Comparison of ENCODE assay signal across 8 cellular contexts in the genomic region with DNA sequence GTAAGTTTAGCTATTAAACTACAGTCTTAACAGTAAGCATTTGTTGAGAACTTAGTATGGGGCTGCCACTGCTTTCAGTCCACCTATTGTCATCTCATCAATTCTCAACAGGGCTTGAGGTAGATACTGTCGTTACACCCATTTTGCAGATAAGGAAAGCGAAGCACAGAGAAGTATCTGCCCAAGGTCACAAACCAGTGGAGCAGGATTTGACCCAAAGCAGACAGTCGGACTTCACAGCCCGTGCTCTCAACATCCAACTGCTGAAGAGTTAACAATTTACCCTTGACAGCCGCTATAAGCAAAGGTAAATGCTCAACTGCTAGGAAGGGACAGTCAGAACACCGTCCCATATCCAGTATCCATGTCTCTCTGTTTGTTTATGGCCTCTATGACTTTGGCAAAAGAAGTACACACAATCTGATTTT. TPM values are rescaled to one million over a fixed set of nuclear protein-coding genes. Genes with fewer than 3 reads are reported as not detected.
A peak's percentile ranks its signal among the peaks of the same experiment; 100 is the strongest.
DNase-seq lines count a peak whose midpoint lies in the region; ATAC-seq and TF ChIP-seq lines count a peak whose summit lies in the region.

No MANE protein-coding gene starts in this region.

- peaks cover 36% of the 10 kb centered on the region for H3K79me2 ChIP-seq in parathyroid adenoma

- H3K27me3 Mint-ChIP-seq in WTC11 (ENCODE audit: low read depth), result no peaks in the 10 kb centered on the region

- H3K4me1 ChIP-seq in parathyroid adenoma, result peaks cover 10% of the 10 kb centered on the region

- H3K4me3 ChIP-seq in BJ (ENCODE audit: low read depth, low read length) (peak overlapping the region; percentile 83), HFF-Myc (replicated peaks; ENCODE audit: low read depth, low read length) (peak overlapping the region; percentile 80), foreskin fibroblast (ENCODE audit: low read depth in 1 of 2, low read length in 2 of 2) (peak overlapping the region; percentile 77 to 93), parathyroid adenoma (ENCODE audit: low read depth, low read length) (peak overlapping the region; percentile 82)

- H3K9me3 ChIP-seq in parathyroid adenoma (ENCODE audit: control insufficient read depth, low read length), result no peaks in the 10 kb centered on the region

- no peaks in the 10 kb centered on the region for H3K9me3 Mint-ChIP-seq in WTC11

- H3K27me3 ChIP-seq in BJ (ENCODE audit: control insufficient read depth, insufficient read depth, low read length) (no peaks in the 10 kb centered on the region), parathyroid adenoma (ENCODE audit: control insufficient read depth, insufficient read depth, low read length) (no peaks in the 10 kb centered on the region)

- TF ChIP-seq CTCF in BJ (IDR thresholded peaks at IDR 0.05; ENCODE audit: insufficient read depth, low read depth, low read length), result no peak
- TF ChIP-seq CTCF in HFF-Myc (IDR thresholded peaks at IDR 0.05; ENCODE audit: low read depth, low read length, missing control alignments), result no peak
- no peak for TF ChIP-seq CTCF in WTC11 (IDR thresholded peaks at IDR 0.05)
- TF ChIP-seq CTCF in foreskin fibroblast (IDR thresholded peaks at IDR 0.05; ENCODE audit: low read depth, low read length), result no peak
- TF ChIP-seq CTCF in parathyroid adenoma (IDR thresholded peaks at IDR 0.05), result no peak

- peak overlapping the region; percentile 75 for H3K9ac ChIP-seq in parathyroid adenoma

- H3K36me3 ChIP-seq in BJ (ENCODE audit: control insufficient read depth, insufficient read depth, low read length) (no peaks in the 10 kb centered on the region), parathyroid adenoma (ENCODE audit: control insufficient read depth, insufficient read depth, low read length) (no peaks in the 10 kb centered on the region)

- H3K27ac Mint-ChIP-seq in WTC11, result peak overlapping the region; percentile 98

- H2AFZ ChIP-seq in parathyroid adenoma, result peak overlapping the region; percentile 85

- no peak for ATAC-seq in WTC11

- peak overlapping the region; percentile 77 for H3K4me2 ChIP-seq in parathyroid adenoma (ENCODE audit: low read length)

- CTCF ChIA-PET in BJ (lab: Yijun Ruan, JAX) (interaction anchor here (0.8 to 1.6 kb wide), 3 partner anchors 14 to 244 kb away, joined by 3 to 7 read pairs (median 3); no protein-coding TSS in a partner anchor), WTC11 (lab: Charles Lee) (interaction anchor here (0.6 to 1.2 kb wide), 2 partner anchors 14 to 176 kb away, joined by 3 read pairs; no protein-coding TSS in a partner anchor)

- DNase-seq in BJ (ENCODE audit: low read depth) (no peak), HFF-Myc (ENCODE audit: extremely low read depth, low read depth) (no peak), WTC11 (ENCODE audit: low spot score) (no peak), foreskin fibroblast (peak in 1 of 2 donors; percentile 36), NCI-H128 (lab: John Stamatoyannopoulos, UW; ENCODE audit: unreplicated experiment) (no peak), SW 1271 (lab: John Stamatoyannopoulos, UW) (no peak), SHP77 (lab: John Stamatoyannopoulos, UW) (no peak)

- peak overlapping the region; percentile 98 for H3K4me3 Mint-ChIP-seq in WTC11

- peaks cover 53% of the 10 kb centered on the region for H3K4me1 Mint-ChIP-seq in WTC11

- peak overlapping the region; percentile 88 for H3K27ac ChIP-seq in parathyroid adenoma

- H3K36me3 Mint-ChIP-seq in WTC11, result 0 out of 2 replicates have a peak, but pooled peaks cover 2% of the 10 kb centered on the region

- POLR2A ChIA-PET in BJ (lab: Charles Lee) (interaction anchor here (0.7 kb wide), 1 partner anchor 122 kb away, joined by 3 read pairs; no protein-coding TSS in a partner anchor), WTC11 (lab: Charles Lee) (interaction anchor here (0.6 to 4.1 kb wide), 3 partner anchors 14 to 239 kb away, joined by 3 to 28 read pairs (median 3); no protein-coding TSS in a partner anchor)

TF ChIP-seq in WTC11, 78 proteins besides CTCF, POLR2A, EP300 and RAD21:
- TF ChIP-seq OVOL2 (CRISPR knock-in tag; IDR thresholded peaks at IDR 0.05; ENCODE audit: borderline replicate concordance) (no peak), ESRRA (CRISPR knock-in tag; IDR thresholded peaks at IDR 0.05; ENCODE audit: borderline replicate concordance) (peak; percentile 35; the same call in 1 of the 2 replicates)

RNA-seq across cellular contexts. Expression of a gene that starts 1.3 kb away (rescaled TPM):
- 11.7 and 18.3 TPM in 2 replicates for polyA plus RNA-seq in BJ (2011; rRNA removed)
- 20.0 and 26.4 TPM in 2 replicates for polyA minus RNA-seq in BJ (2011; rRNA and poly(A)+ RNA removed)
- 27.0 to 29.9 TPM (median 28.0 TPM) in 3 replicates for total RNA-seq in WTC11 (2021)
